In genomic region chr2:160368988-160369935, GRCh38 we compare ENCODE assay signal across 10 cellular contexts.
A peak's percentile ranks its signal among the peaks of the same experiment; 100 is the strongest.
DNase-seq lines count a peak whose midpoint lies in the region; ATAC-seq, FAIRE-seq and TF ChIP-seq lines count a peak whose summit lies in the region.
"Had no signal": no experiment of that assay in that cellular context is flagged by ENCODE, and none has a peak within 500 bp of the region (broad histone marks: within the 10 kb centered on the region; RNA-seq: fewer than 3 reads in every experiment).

No MANE protein-coding gene starts in this region.

- H3K36me3 ChIP-seq in adipocyte (ENCODE audit: control insufficient read depth, insufficient read depth, low read length, severe bottlenecking), result peaks cover 19% of the 10 kb centered on the region
- H3K36me3 ChIP-seq in keratinocyte (ENCODE audit: control insufficient read depth in 2 of 2, extremely low read depth in 1 of 2, insufficient read depth in 2 of 2, low read length in 2 of 2), result peaks cover 4 to 12% of the 10 kb centered on the region in 2 experiments
- peaks cover 13% of the 10 kb centered on the region for H3K36me3 ChIP-seq in skeletal muscle satellite cell (ENCODE audit: insufficient read depth, low read length)
- H3K36me3 ChIP-seq in tibial artery, result peaks cover 0 to 5% (median 0%) of the 10 kb centered on the region in 3 donors

- ATAC-seq in GM21786 (IDR thresholded peaks at IDR 0.05; ENCODE audit: unreplicated experiment), result no peak

- H3K4me1 ChIP-seq in adipocyte (ENCODE audit: control insufficient read depth, insufficient read depth, low read length), result peaks cover 100% of the 10 kb centered on the region
- peaks cover 30% of the 10 kb centered on the region for H3K4me1 ChIP-seq in keratinocyte (ENCODE audit: control insufficient read depth, extremely low read depth, insufficient read depth, low read length)
- peaks cover 99% of the 10 kb centered on the region for H3K4me1 ChIP-seq in skeletal muscle satellite cell (ENCODE audit: control insufficient read depth, insufficient read depth, low read length)
- H3K4me1 ChIP-seq in tibial artery, result peaks cover 0 to 95% (median 70%) of the 10 kb centered on the region in 4 donors

- no peak for TF ChIP-seq CTCF in keratinocyte (optimal IDR thresholded peaks at IDR 0.05 in 1 of 3, IDR thresholded peaks at IDR 0.05 in 1 of 3, conservative IDR thresholded peaks at IDR 0.05 in 1 of 3; ENCODE audit: extremely low read depth in 1 of 3, insufficient read depth in 2 of 3, low read length in 3 of 3)
- no peak for TF ChIP-seq CTCF in tibial artery (IDR thresholded peaks at IDR 0.05)

- H3K4me2 ChIP-seq in keratinocyte (ENCODE audit: control insufficient read depth, extremely low read depth, insufficient read depth, low read depth, low read length) (no peak overlapping the region), skeletal muscle satellite cell (ENCODE audit: low read length) (peak overlapping the region; percentile 54)

- peak; percentile 20 for FAIRE-seq in keratinocyte (lab: Jason Lieb, UNC)

- no peaks in the 10 kb centered on the region for H3K9me3 ChIP-seq in adipocyte (ENCODE audit: control insufficient read depth, low read length)
- H3K9me3 ChIP-seq in keratinocyte (ENCODE audit: control insufficient read depth, low read depth, low read length), result no peaks in the 10 kb centered on the region
- no peaks in the 10 kb centered on the region for H3K9me3 ChIP-seq in skeletal muscle satellite cell (replicated peaks; ENCODE audit: low read length)
- no peaks in the 10 kb centered on the region for H3K9me3 ChIP-seq in tibial artery

- H3K9me1 ChIP-seq in keratinocyte (ENCODE audit: control insufficient read depth, extremely low read depth, insufficient read depth, low read length), result no peaks in the 10 kb centered on the region

- DNase-seq in HCEC 1CT (peak; percentile 72), adipocyte (ENCODE audit: low read depth) (peak; percentile 54), keratinocyte (ENCODE audit: low read depth, low spot score) (no peak), NCI-H345 treated with DMSO at 0.1 percent for 48 hours (lab: John Stamatoyannopoulos, UW; ENCODE audit: unreplicated experiment) (no peak), tibial artery (no peak)
- DNase-seq in NK-92 treated with Interleukin-12 subunit alpha and Interleukin-12 subunit beta, amount 100 ng/mL, for 24 hours (lab: John Stamatoyannopoulos, UW), result no peak
- DNase-seq: effector memory CD4-positive, alpha-beta T cell; NCI-H774 had no signal

- H3K4me3 ChIP-seq in adipocyte (ENCODE audit: low read length) (no peak overlapping the region), keratinocyte (ENCODE audit: control insufficient read depth in 2 of 3, extremely low read depth in 1 of 3, insufficient read depth in 2 of 3, low read depth in 1 of 3, low read length in 3 of 3) (no peak overlapping the region), skeletal muscle satellite cell (ENCODE audit: low read length) (peak overlapping the region; percentile 17), tibial artery (no peak overlapping the region)

- H3K9ac ChIP-seq in adipocyte (ENCODE audit: low read length) (no peak overlapping the region), keratinocyte (ENCODE audit: control insufficient read depth, extremely low read depth, insufficient read depth, low read length) (no peak overlapping the region), skeletal muscle satellite cell (ENCODE audit: low read depth, low read length) (peak overlapping the region; percentile 75)

- dilution Hi-C loops in keratinocyte (cut with MboI; ENCODE audit: extremely low pct_ligation_motif_present, low sequenced_read_pairs), result no loop called here

- H3K27ac ChIP-seq in keratinocyte (ENCODE audit: control insufficient read depth, insufficient read depth, low read length), result no peak overlapping the region
- H3K27ac ChIP-seq in tibial artery, result no peak overlapping the region

- no peak overlapping the region for H2AFZ ChIP-seq in keratinocyte (ENCODE audit: control insufficient read depth, low read length)

- H3K27me3 ChIP-seq in adipocyte (replicated peaks; ENCODE audit: control insufficient read depth, insufficient read depth, low read length) (no peaks in the 10 kb centered on the region), keratinocyte (ENCODE audit: control insufficient read depth, extremely low read depth, insufficient read depth, low read length) (no peaks in the 10 kb centered on the region), skeletal muscle satellite cell (ENCODE audit: control insufficient read depth, insufficient read depth, low read length) (no peaks in the 10 kb centered on the region), tibial artery (no peaks in the 10 kb centered on the region)

- no peaks in the 10 kb centered on the region for H4K20me1 ChIP-seq in keratinocyte (ENCODE audit: control insufficient read depth, extremely low read depth, insufficient read depth, low read length)

- peaks cover 96% of the 10 kb centered on the region for H3K79me2 ChIP-seq in keratinocyte (ENCODE audit: control insufficient read depth, insufficient read depth, low read length)

- intact Hi-C loops in tibial artery (cut with DNase I; ENCODE audit: low total_unique reads), result no loop called here

Comparison
In these comparisons a context has a peak if more than half of its experiments do, and no peak if none do; other contexts are left out.
1. DNase-seq: peak in HCEC 1CT (single experiment) and adipocyte (single experiment); none in keratinocyte (single experiment), NCI-H345 treated with DMSO at 0.1 percent for 48 hours (single experiment), tibial artery (0 of 2) and NK-92 treated with Interleukin-12 subunit alpha and Interleukin-12 subunit beta, amount 100 ng/mL, for 24 hours (single experiment).